ENCODE assay signal across 33 cellular contexts in genomic region chr20:5356921-5357320, GRCh38. TPM values are rescaled to one million over a fixed set of nuclear protein-coding genes. Genes with fewer than 3 reads are reported as not detected.
"Had no signal": no experiment of that assay in that cellular context is flagged by ENCODE, and none has a peak within 500 bp of the region (broad histone marks: within the 10 kb centered on the region; RNA-seq: fewer than 3 reads in every experiment).

No MANE protein-coding gene starts in this region.

- ATAC-seq: body of pancreas, gastrocnemius medialis, WTC11 had no signal

- H3K36me3 Mint-ChIP-seq: activated naive CD4-positive, alpha-beta T cell treated with anti-CD3 and anti-CD28 coated beads, Interleukin-2, amount 10 ng/mL, durations not matched to agents 7 days and 5 days; WTC11 had no signal

- H3K4me3 Mint-ChIP-seq: activated naive CD4-positive, alpha-beta T cell treated with anti-CD3 and anti-CD28 coated beads, Interleukin-2, amount 10 ng/mL, durations not matched to agents 7 days and 5 days; activated T-helper 1 cell treated with anti-CD3 and anti-CD28 coated beads, Interleukin-12 subunit alpha, Interleukin-12 subunit beta, Interleukin-2, Interleukin-4 antibody, amounts not matched to agents 30 ng/mL and 10 ng/mL and 1 ng/mL, durations not matched to agents 14 hours and 24 hours and 36 hours; nephron progenitor cell; T-helper 1 cell treated with Interleukin-12 subunit alpha and Interleukin-12 subunit beta and Interleukin-4 antibody, amounts not matched to agents 30 μg/mL and 1 μg/mL, for 36 hours; WTC11 had no signal

- H3K4me1 Mint-ChIP-seq: activated naive CD4-positive, alpha-beta T cell treated with anti-CD3 and anti-CD28 coated beads, Interleukin-2, amount 10 ng/mL, durations not matched to agents 7 days and 5 days; nephron progenitor cell; WTC11 had no signal

- H3K27ac Mint-ChIP-seq: activated naive CD4-positive, alpha-beta T cell treated with anti-CD3 and anti-CD28 coated beads, Interleukin-2, amount 10 ng/mL, durations not matched to agents 7 days and 5 days; activated T-helper 1 cell treated with anti-CD3 and anti-CD28 coated beads, Interleukin-12 subunit alpha, Interleukin-12 subunit beta, Interleukin-2, Interleukin-4 antibody, amounts not matched to agents 30 ng/mL and 10 ng/mL and 1 ng/mL, durations not matched to agents 14 hours and 24 hours and 36 hours; nephron progenitor cell; progenitor cell of endocrine pancreas; T-helper 1 cell treated with Interleukin-12 subunit alpha and Interleukin-12 subunit beta and Interleukin-4 antibody, amounts not matched to agents 30 μg/mL and 1 μg/mL, for 36 hours; WTC11 had no signal

- DNase-seq: activated CD4-positive, alpha-beta T cell treated with anti-CD3 and anti-CD28 coated beads for 4 hours; activated CD4-positive, alpha-beta T cell treated with anti-CD3 and anti-CD28 coated beads, Interleukin-2, amount 50 U/mL, for 4 hours; activated CD8-positive, alpha-beta memory T cell treated with anti-CD3 and anti-CD28 coated beads, Interleukin-2, amount 50 U/mL, for 4 hours; activated gamma-delta T cell; activated naive CD4-positive, alpha-beta T cell treated with anti-CD3 and anti-CD28 coated beads, Interleukin-2, amount 10 ng/mL, durations not matched to agents 7 days and 5 days; activated T-cell treated with anti-CD3 and anti-CD28 coated beads, Interleukin-2, amount 50 U/mL, for 1 hour; anterior cingulate cortex; body of pancreas; dorsolateral prefrontal cortex; effector memory CD4-positive, alpha-beta T cell; erythroblast; gastrocnemius medialis; glutamatergic neuron; islet precursor cell; left ventricle myocardium inferior; nephron progenitor cell; ovary; right lobe of liver; stimulated activated CD4-positive, alpha-beta T cell treated with anti-CD3 and anti-CD28 coated beads, Interleukin-4, amount 100 ng/mL, for 1 hour; stomach; SW 1271; T-helper 9 cell; thyroid gland; upper lobe of left lung had no signal

RNA-seq across cellular contexts. Expression of gene PROKR2, which starts 40.2 kb away (rescaled TPM):
- total RNA-seq: activated T-helper 1 cell treated with anti-CD3 and anti-CD28 coated beads, Interleukin-12 subunit alpha, Interleukin-12 subunit beta, Interleukin-2, Interleukin-4 antibody, amounts not matched to agents 30 ng/mL and 10 ng/mL and 1 ng/mL, durations not matched to agents 14 hours and 24 hours and 36 hours; body of pancreas; gastrocnemius medialis; left ventricle myocardium inferior; lung; mucosa of gallbladder; ovary; progenitor cell of endocrine pancreas; renal cortical epithelial cell; right lobe of liver; skeletal muscle tissue; stomach; thyroid gland; upper lobe of left lung; vagina had no signal
